22 cellular contexts compared by ENCODE assay signal in genomic region chr15:73573071-73573470, GRCh38.
DNase-seq lines count a peak whose midpoint lies in the region; ATAC-seq and TF ChIP-seq lines count a peak whose summit lies in the region.
"Had no signal": no experiment of that assay in that cellular context is flagged by ENCODE, and none has a peak within 500 bp of the region (broad histone marks: within the 10 kb centered on the region; RNA-seq: fewer than 3 reads in every experiment).

No MANE protein-coding gene starts in this region.

- H3K27me3 ChIP-seq in lower lobe of right lung (ENCODE audit: low read depth): no peaks in the 10 kb centered on the region
- H3K27me3 ChIP-seq in upper lobe of left lung: no peaks in the 10 kb centered on the region
- H3K27me3 ChIP-seq: brain microvascular endothelial cell, neutrophil, tibial artery had no signal

- H3K4me1 ChIP-seq in lower lobe of right lung (peaks cover 38% of the 10 kb centered on the region), upper lobe of left lung (peaks cover 25 to 36% (median 32%) of the 10 kb centered on the region in 4 donors)

- peaks cover 49% of the 10 kb centered on the region for H3K36me3 Mint-ChIP-seq in stimulated activated naive CD8-positive, alpha-beta T cell treated with anti-CD3 and anti-CD28 coated beads, Interleukin-15, Interleukin-2, amounts not matched to agents 100 ng/mL and 50 ng/mL, for 24 hours (ENCODE audit: low read depth)
- peaks cover 71% of the 10 kb centered on the region for H3K36me3 Mint-ChIP-seq in activated T-helper 2 cell treated with anti-CD3 and anti-CD28 coated beads, Interferon-gamma antibody, Interleukin-2, Interleukin-4, amounts not matched to agents 10 μg/mL and 5 μg/mL and 100 μg/mL, durations not matched to agents 14 hours and 24 hours and 36 hours (ENCODE audit: low read depth)

- H3K36me3 ChIP-seq in lower lobe of right lung: peaks cover 96% of the 10 kb centered on the region
- H3K36me3 ChIP-seq in upper lobe of left lung: peaks cover 8 to 83% (median 36%) of the 10 kb centered on the region in 4 donors

- 68% methylated on average over 2 of the region's 2 CpGs for WGBS in upper lobe of left lung, 2 donors

- H3K9me3 Mint-ChIP-seq in stimulated activated naive CD8-positive, alpha-beta T cell treated with anti-CD3 and anti-CD28 coated beads, Interleukin-15, Interleukin-2, amounts not matched to agents 100 ng/mL and 50 ng/mL, for 24 hours: no peaks in the 10 kb centered on the region
- H3K9me3 Mint-ChIP-seq in activated T-helper 2 cell treated with anti-CD3 and anti-CD28 coated beads, Interferon-gamma antibody, Interleukin-2, Interleukin-4, amounts not matched to agents 10 μg/mL and 5 μg/mL and 100 μg/mL, durations not matched to agents 14 hours and 24 hours and 36 hours: no peaks in the 10 kb centered on the region
- H3K9me3 Mint-ChIP-seq: CD4-positive, alpha-beta memory T cell; IgD-negative memory B cell had no signal

- peaks cover 15% of the 10 kb centered on the region for H3K4me1 Mint-ChIP-seq in stimulated activated naive CD8-positive, alpha-beta T cell treated with anti-CD3 and anti-CD28 coated beads, Interleukin-15, Interleukin-2, amounts not matched to agents 100 ng/mL and 50 ng/mL, for 24 hours (ENCODE audit: low read depth)
- peaks cover 36% of the 10 kb centered on the region for H3K4me1 Mint-ChIP-seq in activated T-helper 2 cell treated with anti-CD3 and anti-CD28 coated beads, Interferon-gamma antibody, Interleukin-2, Interleukin-4, amounts not matched to agents 10 μg/mL and 5 μg/mL and 100 μg/mL, durations not matched to agents 14 hours and 24 hours and 36 hours (ENCODE audit: low read depth)
- H3K4me1 Mint-ChIP-seq: IgD-negative memory B cell had no signal

- no peaks in the 10 kb centered on the region for H3K27me3 Mint-ChIP-seq in stimulated activated naive CD8-positive, alpha-beta T cell treated with anti-CD3 and anti-CD28 coated beads, Interleukin-15, Interleukin-2, amounts not matched to agents 100 ng/mL and 50 ng/mL, for 24 hours
- no peaks in the 10 kb centered on the region for H3K27me3 Mint-ChIP-seq in activated T-helper 2 cell treated with anti-CD3 and anti-CD28 coated beads, Interferon-gamma antibody, Interleukin-2, Interleukin-4, amounts not matched to agents 10 μg/mL and 5 μg/mL and 100 μg/mL, durations not matched to agents 14 hours and 24 hours and 36 hours (ENCODE audit: low read depth)
- H3K27me3 Mint-ChIP-seq: CD4-positive, alpha-beta memory T cell; IgD-negative memory B cell had no signal

- intact Hi-C loops in activated T-helper 2 cell treated with anti-CD3 and anti-CD28 coated beads, Interferon-gamma antibody, Interleukin-2, Interleukin-4, amounts not matched to agents 10 μg/mL and 5 μg/mL and 100 μg/mL, durations not matched to agents 14 hours and 24 hours and 36 hours (cut with micrococcal nuclease): no loop called here
- intact Hi-C loops in lower lobe of right lung (cut with DNase I): no loop called here

- TF ChIP-seq CTCF in lower lobe of right lung (IDR thresholded peaks at IDR 0.05): no peak
- TF ChIP-seq CTCF in upper lobe of left lung (IDR thresholded peaks at IDR 0.05): no peak

- no peak for DNase-seq in stimulated activated naive CD8-positive, alpha-beta T cell treated with anti-CD3 and anti-CD28 coated beads, Interleukin-15, Interleukin-2, amounts not matched to agents 100 U/mL and 50 U/mL, for 24 hours
- DNase-seq in activated T-helper 2 cell treated with anti-CD3 and anti-CD28 coated beads, Interferon-gamma antibody, Interleukin-2, Interleukin-4, amounts not matched to agents 10 μg/mL and 5 μg/mL and 100 μg/mL, durations not matched to agents 14 hours and 24 hours and 36 hours (ENCODE audit: low spot score): no peak
- DNase-seq in lower lobe of right lung: no peak
- DNase-seq in upper lobe of left lung: no peak
- no peak for DNase-seq in DMS153 treated with DMSO at 0.1 percent for 48 hours (lab: John Stamatoyannopoulos, UW; ENCODE audit: unreplicated experiment)
- DNase-seq: activated CD4-positive, alpha-beta T cell treated with anti-CD3 and anti-CD28 coated beads, Interleukin-2, amount 50 U/mL, for 48 hours; CD4-positive, alpha-beta memory T cell; DMS79; kidney glomerular epithelial cell; midbrain; MM.1S; NCI-H146; NK-92 treated with Interleukin-12 subunit alpha and Interleukin-12 subunit beta, amount 100 ng/mL, for 24 hours; RPMI8226; tibial artery had no signal

- H3K9me3 ChIP-seq in lower lobe of right lung (no peaks in the 10 kb centered on the region), upper lobe of left lung (no peaks in the 10 kb centered on the region)
- H3K9me3 ChIP-seq: neutrophil, tibial artery had no signal

- H3K27ac Mint-ChIP-seq in stimulated activated naive CD8-positive, alpha-beta T cell treated with anti-CD3 and anti-CD28 coated beads, Interleukin-15, Interleukin-2, amounts not matched to agents 100 ng/mL and 50 ng/mL, for 24 hours: peak overlapping the region; percentile 2
- peak overlapping the region; percentile 71 for H3K27ac Mint-ChIP-seq in activated T-helper 2 cell treated with anti-CD3 and anti-CD28 coated beads, Interferon-gamma antibody, Interleukin-2, Interleukin-4, amounts not matched to agents 10 μg/mL and 5 μg/mL and 100 μg/mL, durations not matched to agents 14 hours and 24 hours and 36 hours

- H3K4me3 Mint-ChIP-seq in stimulated activated naive CD8-positive, alpha-beta T cell treated with anti-CD3 and anti-CD28 coated beads, Interleukin-15, Interleukin-2, amounts not matched to agents 100 ng/mL and 50 ng/mL, for 24 hours: no peak overlapping the region
- no peak overlapping the region for H3K4me3 Mint-ChIP-seq in activated T-helper 2 cell treated with anti-CD3 and anti-CD28 coated beads, Interferon-gamma antibody, Interleukin-2, Interleukin-4, amounts not matched to agents 10 μg/mL and 5 μg/mL and 100 μg/mL, durations not matched to agents 14 hours and 24 hours and 36 hours (ENCODE audit: low read depth)
- H3K4me3 Mint-ChIP-seq: CD4-positive, alpha-beta memory T cell; IgD-negative memory B cell had no signal

- H3K27ac ChIP-seq in lower lobe of right lung (peak overlapping the region; percentile 12), upper lobe of left lung (peak overlapping the region in 3 of 4 donors; percentile 44 to 55 (median 46))
- H3K27ac ChIP-seq: brain microvascular endothelial cell, HL-60, neutrophil, tibial artery had no signal

- TF ChIP-seq EP300 in upper lobe of left lung (IDR thresholded peaks at IDR 0.05): no peak

- no peak for TF ChIP-seq POLR2A in upper lobe of left lung (IDR thresholded peaks at IDR 0.05)

- H3K4me3 ChIP-seq in lower lobe of right lung: no peak overlapping the region
- H3K4me3 ChIP-seq in upper lobe of left lung: no peak overlapping the region
- H3K4me3 ChIP-seq: tibial artery had no signal

- no peak for ATAC-seq in stimulated activated naive CD8-positive, alpha-beta T cell treated with anti-CD3 and anti-CD28 coated beads, Interleukin-15, Interleukin-2, amounts not matched to agents 100 U/mL and 50 U/mL, for 24 hours
- ATAC-seq in lower lobe of right lung (no peak), upper lobe of left lung (ENCODE audit: low FRiP score in 2 of 2) (no peak), GM18909 (IDR thresholded peaks at IDR 0.05; ENCODE audit: poor library complexity, unreplicated experiment) (no peak)
- ATAC-seq in activated CD4-positive, CD25-positive, alpha-beta regulatory T cell treated with anti-CD3 and anti-CD28 coated beads, Interleukin-2, amount 50 U/mL, for 24 hours: no peak
